9 cellular contexts compared by ENCODE assay signal in the genomic region with DNA sequence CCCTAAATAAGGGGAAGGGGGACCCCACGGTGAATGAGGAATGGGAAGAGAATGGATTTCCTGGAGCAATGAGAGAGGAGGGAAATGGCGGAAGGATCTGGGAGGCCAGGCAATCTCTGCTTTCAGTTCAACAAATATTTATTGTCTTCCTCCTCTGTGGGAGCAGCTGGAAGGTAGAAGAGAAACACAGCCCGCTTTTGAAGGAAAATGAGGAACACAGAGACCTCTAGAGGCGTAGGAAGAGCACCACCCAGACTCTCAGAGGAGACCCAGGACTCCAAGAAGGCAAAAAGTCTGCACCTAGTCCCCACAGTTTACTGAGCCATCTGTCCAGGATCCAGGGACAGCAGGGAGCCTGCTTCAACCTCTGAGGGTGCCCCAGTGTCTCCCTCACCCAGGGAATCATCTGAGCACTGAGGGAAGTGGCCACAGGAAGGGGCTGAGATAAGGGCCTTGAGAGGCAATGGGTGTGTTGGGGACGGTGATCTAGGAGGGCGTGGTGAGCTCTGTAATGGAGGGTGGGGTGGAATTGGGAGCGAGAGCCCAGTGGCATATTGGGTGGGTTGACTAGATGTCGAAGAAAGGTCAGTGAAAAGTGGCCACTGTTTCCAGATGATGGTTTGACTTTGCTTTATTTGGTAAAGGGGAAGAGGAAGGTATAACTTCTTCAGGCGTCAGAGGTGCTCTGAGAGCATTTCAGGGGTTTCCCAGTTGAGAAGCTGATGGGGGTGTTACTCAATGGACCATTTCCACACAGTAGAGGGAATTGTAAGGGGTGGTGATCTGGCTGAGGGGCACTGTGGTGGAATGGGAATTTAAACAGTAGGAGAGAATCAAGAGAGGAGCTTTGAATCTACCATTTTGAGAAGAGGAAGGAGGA. TPM values are rescaled to one million over a fixed set of nuclear protein-coding genes. Genes with fewer than 3 reads are reported as not detected.
DNase-seq lines count a peak whose midpoint lies in the region; ATAC-seq, FAIRE-seq and TF ChIP-seq lines count a peak whose summit lies in the region.
"Had no signal": no experiment of that assay in that cellular context is flagged by ENCODE, and none has a peak within 500 bp of the region (broad histone marks: within the 10 kb centered on the region; RNA-seq: fewer than 3 reads in every experiment).

No MANE protein-coding gene starts in this region.

- H3K4me3 ChIP-seq in hepatocyte (no peak overlapping the region), stomach (peak overlapping the region in 3 of 4 donors; percentile 7 to 28 (median 19))

- H3K36me3 ChIP-seq in hepatocyte (replicated peaks; ENCODE audit: insufficient read depth, low read depth), result no peaks in the 10 kb centered on the region
- H3K36me3 ChIP-seq in stomach, result no peaks in the 10 kb centered on the region

- peak overlapping the region; percentile 94 for H3K27ac ChIP-seq in hepatocyte
- peak overlapping the region; percentile 44 to 84 (median 77) for H3K27ac ChIP-seq in stomach

- H3K9me3 ChIP-seq in hepatocyte (ENCODE audit: low read depth), result no peaks in the 10 kb centered on the region
- H3K9me3 ChIP-seq in stomach, result no peaks in the 10 kb centered on the region

- peaks cover 6% of the 10 kb centered on the region for H3K27me3 Mint-ChIP-seq in activated T-helper 17 cell treated with anti-CD3 and anti-CD28 coated beads, Interleukin-2, amount 50 U/mL, for 72 hours
- H3K27me3 Mint-ChIP-seq: activated naive CD4-positive, alpha-beta T cell treated with anti-CD3 and anti-CD28 coated beads, Interleukin-2, amount 50 U/mL, for 24 hours had no signal

- H2AFZ ChIP-seq in hepatocyte, result no peak overlapping the region

- no peak for DNase-seq in H54 (ENCODE audit: insufficient read length, low spot score)
- peak; percentile 53 for DNase-seq in hepatocyte (ENCODE audit: low spot score)
- DNase-seq in stomach, result no peak
- no peak for DNase-seq in activated effector memory CD4-positive, alpha-beta T cell treated with Interleukin-2 at 50 U/mL for 16 hours
- no peak for DNase-seq in NCI-H82 treated with DMSO at 0.1 percent for 48 hours (lab: John Stamatoyannopoulos, UW; ENCODE audit: unreplicated experiment)

- TF ChIP-seq EP300 in stomach (IDR thresholded peaks at IDR 0.05), result no peak

- no peaks in the 10 kb centered on the region for H3K79me2 ChIP-seq in hepatocyte

- intact Hi-C loops in stomach (cut with DNase I; ENCODE audit: low total_unique reads), result no loop called here

- TF ChIP-seq CTCF in hepatocyte (IDR thresholded peaks at IDR 0.05; ENCODE audit: poor library complexity) (no peak), stomach (IDR thresholded peaks at IDR 0.05) (no peak)

- H3K27ac Mint-ChIP-seq in activated T-helper 17 cell treated with anti-CD3 and anti-CD28 coated beads, Interleukin-2, amount 50 U/mL, for 72 hours, result peak overlapping the region; percentile 2
- H3K27ac Mint-ChIP-seq: activated naive CD4-positive, alpha-beta T cell treated with anti-CD3 and anti-CD28 coated beads, Interleukin-2, amount 50 U/mL, for 24 hours had no signal

- no peaks in the 10 kb centered on the region for H3K9me2 ChIP-seq in hepatocyte (replicated peaks; ENCODE audit: insufficient read depth)

- H4K20me1 ChIP-seq in hepatocyte (ENCODE audit: insufficient read depth, poor library complexity, severe bottlenecking), result no peaks in the 10 kb centered on the region

- H3K4me2 ChIP-seq in hepatocyte, result peak overlapping the region; percentile 65

- no peak for ATAC-seq in activated T-helper 17 cell treated with anti-CD3 and anti-CD28 coated beads, Interleukin-2, amount 50 U/mL, for 72 hours (replicated peaks)
- ATAC-seq in GM19351 (IDR thresholded peaks at IDR 0.05; ENCODE audit: unreplicated experiment) (no peak), HG02759 (IDR thresholded peaks at IDR 0.05; ENCODE audit: unreplicated experiment) (no peak)

- TF ChIP-seq POLR2A in H54 (IDR thresholded peaks at IDR 0.05; ENCODE audit: low read depth, low read length), result 0 out of 2 replicates have a peak, but pooled peaks have one; percentile 30
- TF ChIP-seq POLR2A in stomach (IDR thresholded peaks at IDR 0.05), result no peak

- H3K27me3 ChIP-seq in hepatocyte, result no peaks in the 10 kb centered on the region
- H3K27me3 ChIP-seq in stomach, result peaks cover 0 to 11% (median 0%) of the 10 kb centered on the region in 3 donors

- H3K4me1 ChIP-seq in hepatocyte (ENCODE audit: insufficient read depth) (peaks cover 18% of the 10 kb centered on the region), stomach (peaks cover 17 to 49% (median 26%) of the 10 kb centered on the region in 4 donors)

- no peak overlapping the region for H3K4me3 Mint-ChIP-seq in activated T-helper 17 cell treated with anti-CD3 and anti-CD28 coated beads, Interleukin-2, amount 50 U/mL, for 72 hours
- H3K4me3 Mint-ChIP-seq: activated naive CD4-positive, alpha-beta T cell treated with anti-CD3 and anti-CD28 coated beads, Interleukin-2, amount 50 U/mL, for 24 hours had no signal

- H3K36me3 Mint-ChIP-seq in activated T-helper 17 cell treated with anti-CD3 and anti-CD28 coated beads, Interleukin-2, amount 50 U/mL, for 72 hours (ENCODE audit: low read depth), result no peaks in the 10 kb centered on the region
- H3K36me3 Mint-ChIP-seq: activated naive CD4-positive, alpha-beta T cell treated with anti-CD3 and anti-CD28 coated beads, Interleukin-2, amount 50 U/mL, for 24 hours had no signal

- no peaks in the 10 kb centered on the region for H3K9me3 Mint-ChIP-seq in activated T-helper 17 cell treated with anti-CD3 and anti-CD28 coated beads, Interleukin-2, amount 50 U/mL, for 72 hours
- H3K9me3 Mint-ChIP-seq: activated naive CD4-positive, alpha-beta T cell treated with anti-CD3 and anti-CD28 coated beads, Interleukin-2, amount 50 U/mL, for 24 hours had no signal

- 70% methylated on average over 8 of the region's 9 CpGs for WGBS in hepatocyte (ENCODE audit: low lambda C conversion rate, missing lambda C conversion rate)
- 36 to 57% (median 45%) methylated on average over 9 of the region's 9 CpGs for WGBS in stomach, 5 donors

- no peak for FAIRE-seq in H54 (lab: Jason Lieb, UNC)

- peaks cover 7% of the 10 kb centered on the region for H3K4me1 Mint-ChIP-seq in activated T-helper 17 cell treated with anti-CD3 and anti-CD28 coated beads, Interleukin-2, amount 50 U/mL, for 72 hours
- H3K4me1 Mint-ChIP-seq: activated naive CD4-positive, alpha-beta T cell treated with anti-CD3 and anti-CD28 coated beads, Interleukin-2, amount 50 U/mL, for 24 hours had no signal

RNA-seq across cellular contexts. Expression of a gene that starts 0.6 kb away (rescaled TPM):
- not detected for total RNA-seq in activated T-helper 17 cell treated with anti-CD3 and anti-CD28 coated beads, Interleukin-2, amount 50 U/mL, for 72 hours
- 0.80 and 1.4 TPM in 2 replicates for total RNA-seq in hepatocyte
- polyA plus RNA-seq in hepatocyte, result 3.9 and 4.6 TPM in 2 replicates
- total RNA-seq in stomach, result 1 to 10 TPM in 4 of 5 donors, not detected in 1; 2.7 to 5.7 (median 4.0) TPM
- 1 to 10 TPM; 3.1 to 7.4 (median 3.9) TPM for polyA plus RNA-seq in stomach

RNA-seq across cellular contexts. Expression of a gene that starts 2.8 kb away (rescaled TPM):
- not detected for total RNA-seq in activated T-helper 17 cell treated with anti-CD3 and anti-CD28 coated beads, Interleukin-2, amount 50 U/mL, for 72 hours
- total RNA-seq in hepatocyte (not detected in 2 replicates), stomach (not detected)
- polyA plus RNA-seq in hepatocyte (not detected in 2 replicates), stomach (not detected)

RNA-seq across cellular contexts. Expression of a gene that starts 5.0 kb away (rescaled TPM):
- total RNA-seq in activated T-helper 17 cell treated with anti-CD3 and anti-CD28 coated beads, Interleukin-2, amount 50 U/mL, for 72 hours, result not detected
- 0.20 TPM in 1 of 2 replicates, not detected in the other for total RNA-seq in hepatocyte
- polyA plus RNA-seq in hepatocyte, result not detected in 2 replicates
- total RNA-seq in stomach, result not detected
- under 1 TPM in 1 of 3 donors, not detected in 2; 0.05 TPM for polyA plus RNA-seq in stomach

RNA-seq across cellular contexts. Expression of a gene that starts 23.7 kb away (rescaled TPM):
- not detected for total RNA-seq in activated T-helper 17 cell treated with anti-CD3 and anti-CD28 coated beads, Interleukin-2, amount 50 U/mL, for 72 hours
- not detected in 2 replicates for total RNA-seq in hepatocyte
- polyA plus RNA-seq in hepatocyte, result not detected in 2 replicates
- under 1 TPM in 1 of 5 donors, not detected in 4; 0.73 TPM for total RNA-seq in stomach
- 1 to 10 TPM in 1 of 3 donors, not detected in 2; 1.6 TPM for polyA plus RNA-seq in stomach

RNA-seq across cellular contexts. Expression of a gene that starts 42.4 kb away (rescaled TPM):
- total RNA-seq in activated T-helper 17 cell treated with anti-CD3 and anti-CD28 coated beads, Interleukin-2, amount 50 U/mL, for 72 hours, result 10 to 100 TPM; 52.4 to 85.5 TPM
- total RNA-seq in hepatocyte, result 7.9 and 8.9 TPM in 2 replicates
- polyA plus RNA-seq in hepatocyte, result 6.1 and 13.3 TPM in 2 replicates
- total RNA-seq in stomach, result 100 to 1,000 TPM in 1 of 5 donors, 10 to 100 TPM in 3, 1 to 10 TPM in 1; 9.7 to 201 (median 24.5) TPM
- 10 to 100 TPM; 11.8 to 21.0 (median 12.3) TPM for polyA plus RNA-seq in stomach
